In the genomic region with DNA sequence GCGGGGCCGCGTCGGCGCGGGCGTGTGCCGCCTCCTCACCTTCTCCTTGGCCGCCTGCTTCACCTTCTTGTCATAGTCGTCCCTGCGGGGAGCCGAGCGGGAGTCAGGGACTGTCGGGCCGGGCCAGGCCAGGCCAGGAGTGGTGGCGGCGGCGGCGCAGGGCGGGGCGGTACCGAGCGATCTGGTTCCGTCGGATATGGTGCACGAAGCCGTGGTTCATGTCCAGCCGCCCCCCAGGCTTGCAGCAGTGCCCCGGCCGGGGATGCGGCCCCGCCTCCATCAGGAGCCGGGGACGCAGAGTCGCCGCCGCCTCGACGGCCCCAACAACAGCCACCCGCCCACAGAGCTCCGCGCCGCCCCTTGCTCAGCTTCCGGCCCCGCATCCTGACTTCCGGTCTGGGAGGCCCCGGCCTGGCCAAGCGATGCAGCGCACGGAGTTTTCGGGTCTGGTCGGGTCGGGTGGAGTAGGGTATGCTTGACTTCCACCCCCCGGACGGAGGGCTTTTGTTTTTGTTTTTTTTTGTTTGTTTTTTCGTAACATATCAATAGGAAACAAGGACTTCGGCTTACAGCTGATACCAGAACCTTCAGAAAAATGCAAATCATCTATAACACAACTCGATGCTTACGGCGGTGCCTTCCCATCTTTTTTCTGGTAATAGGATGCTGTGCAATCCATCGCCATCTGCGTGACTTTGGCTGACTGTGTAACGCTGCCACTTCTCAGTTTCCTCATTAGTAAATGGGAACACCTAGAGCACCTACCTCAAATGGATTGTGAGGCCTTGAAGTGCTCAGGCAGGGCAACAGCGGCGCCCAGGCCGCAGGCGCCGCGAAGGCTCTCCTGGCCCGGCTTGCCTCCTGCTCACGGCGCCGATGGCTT, we compare ENCODE assay signal across 1 cellular context.
A peak's percentile ranks its signal among the peaks of the same experiment; 100 is the strongest.
TF ChIP-seq lines count a peak whose summit lies in the region.

A gene with protein sequence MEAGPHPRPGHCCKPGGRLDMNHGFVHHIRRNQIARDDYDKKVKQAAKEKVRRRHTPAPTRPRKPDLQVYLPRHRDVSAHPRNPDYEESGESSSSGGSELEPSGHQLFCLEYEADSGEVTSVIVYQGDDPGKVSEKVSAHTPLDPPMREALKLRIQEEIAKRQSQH (minus strand): TSS at position 362 of the 883 bp plus-strand sequence. CDS start 82 bp downstream, at position 280.

TF ChIP-seq in K562, 482 proteins besides CTCF, POLR2A, EP300 and RAD21 (continued from another document and continues in another):
- TF ChIP-seq, protein P1, sequence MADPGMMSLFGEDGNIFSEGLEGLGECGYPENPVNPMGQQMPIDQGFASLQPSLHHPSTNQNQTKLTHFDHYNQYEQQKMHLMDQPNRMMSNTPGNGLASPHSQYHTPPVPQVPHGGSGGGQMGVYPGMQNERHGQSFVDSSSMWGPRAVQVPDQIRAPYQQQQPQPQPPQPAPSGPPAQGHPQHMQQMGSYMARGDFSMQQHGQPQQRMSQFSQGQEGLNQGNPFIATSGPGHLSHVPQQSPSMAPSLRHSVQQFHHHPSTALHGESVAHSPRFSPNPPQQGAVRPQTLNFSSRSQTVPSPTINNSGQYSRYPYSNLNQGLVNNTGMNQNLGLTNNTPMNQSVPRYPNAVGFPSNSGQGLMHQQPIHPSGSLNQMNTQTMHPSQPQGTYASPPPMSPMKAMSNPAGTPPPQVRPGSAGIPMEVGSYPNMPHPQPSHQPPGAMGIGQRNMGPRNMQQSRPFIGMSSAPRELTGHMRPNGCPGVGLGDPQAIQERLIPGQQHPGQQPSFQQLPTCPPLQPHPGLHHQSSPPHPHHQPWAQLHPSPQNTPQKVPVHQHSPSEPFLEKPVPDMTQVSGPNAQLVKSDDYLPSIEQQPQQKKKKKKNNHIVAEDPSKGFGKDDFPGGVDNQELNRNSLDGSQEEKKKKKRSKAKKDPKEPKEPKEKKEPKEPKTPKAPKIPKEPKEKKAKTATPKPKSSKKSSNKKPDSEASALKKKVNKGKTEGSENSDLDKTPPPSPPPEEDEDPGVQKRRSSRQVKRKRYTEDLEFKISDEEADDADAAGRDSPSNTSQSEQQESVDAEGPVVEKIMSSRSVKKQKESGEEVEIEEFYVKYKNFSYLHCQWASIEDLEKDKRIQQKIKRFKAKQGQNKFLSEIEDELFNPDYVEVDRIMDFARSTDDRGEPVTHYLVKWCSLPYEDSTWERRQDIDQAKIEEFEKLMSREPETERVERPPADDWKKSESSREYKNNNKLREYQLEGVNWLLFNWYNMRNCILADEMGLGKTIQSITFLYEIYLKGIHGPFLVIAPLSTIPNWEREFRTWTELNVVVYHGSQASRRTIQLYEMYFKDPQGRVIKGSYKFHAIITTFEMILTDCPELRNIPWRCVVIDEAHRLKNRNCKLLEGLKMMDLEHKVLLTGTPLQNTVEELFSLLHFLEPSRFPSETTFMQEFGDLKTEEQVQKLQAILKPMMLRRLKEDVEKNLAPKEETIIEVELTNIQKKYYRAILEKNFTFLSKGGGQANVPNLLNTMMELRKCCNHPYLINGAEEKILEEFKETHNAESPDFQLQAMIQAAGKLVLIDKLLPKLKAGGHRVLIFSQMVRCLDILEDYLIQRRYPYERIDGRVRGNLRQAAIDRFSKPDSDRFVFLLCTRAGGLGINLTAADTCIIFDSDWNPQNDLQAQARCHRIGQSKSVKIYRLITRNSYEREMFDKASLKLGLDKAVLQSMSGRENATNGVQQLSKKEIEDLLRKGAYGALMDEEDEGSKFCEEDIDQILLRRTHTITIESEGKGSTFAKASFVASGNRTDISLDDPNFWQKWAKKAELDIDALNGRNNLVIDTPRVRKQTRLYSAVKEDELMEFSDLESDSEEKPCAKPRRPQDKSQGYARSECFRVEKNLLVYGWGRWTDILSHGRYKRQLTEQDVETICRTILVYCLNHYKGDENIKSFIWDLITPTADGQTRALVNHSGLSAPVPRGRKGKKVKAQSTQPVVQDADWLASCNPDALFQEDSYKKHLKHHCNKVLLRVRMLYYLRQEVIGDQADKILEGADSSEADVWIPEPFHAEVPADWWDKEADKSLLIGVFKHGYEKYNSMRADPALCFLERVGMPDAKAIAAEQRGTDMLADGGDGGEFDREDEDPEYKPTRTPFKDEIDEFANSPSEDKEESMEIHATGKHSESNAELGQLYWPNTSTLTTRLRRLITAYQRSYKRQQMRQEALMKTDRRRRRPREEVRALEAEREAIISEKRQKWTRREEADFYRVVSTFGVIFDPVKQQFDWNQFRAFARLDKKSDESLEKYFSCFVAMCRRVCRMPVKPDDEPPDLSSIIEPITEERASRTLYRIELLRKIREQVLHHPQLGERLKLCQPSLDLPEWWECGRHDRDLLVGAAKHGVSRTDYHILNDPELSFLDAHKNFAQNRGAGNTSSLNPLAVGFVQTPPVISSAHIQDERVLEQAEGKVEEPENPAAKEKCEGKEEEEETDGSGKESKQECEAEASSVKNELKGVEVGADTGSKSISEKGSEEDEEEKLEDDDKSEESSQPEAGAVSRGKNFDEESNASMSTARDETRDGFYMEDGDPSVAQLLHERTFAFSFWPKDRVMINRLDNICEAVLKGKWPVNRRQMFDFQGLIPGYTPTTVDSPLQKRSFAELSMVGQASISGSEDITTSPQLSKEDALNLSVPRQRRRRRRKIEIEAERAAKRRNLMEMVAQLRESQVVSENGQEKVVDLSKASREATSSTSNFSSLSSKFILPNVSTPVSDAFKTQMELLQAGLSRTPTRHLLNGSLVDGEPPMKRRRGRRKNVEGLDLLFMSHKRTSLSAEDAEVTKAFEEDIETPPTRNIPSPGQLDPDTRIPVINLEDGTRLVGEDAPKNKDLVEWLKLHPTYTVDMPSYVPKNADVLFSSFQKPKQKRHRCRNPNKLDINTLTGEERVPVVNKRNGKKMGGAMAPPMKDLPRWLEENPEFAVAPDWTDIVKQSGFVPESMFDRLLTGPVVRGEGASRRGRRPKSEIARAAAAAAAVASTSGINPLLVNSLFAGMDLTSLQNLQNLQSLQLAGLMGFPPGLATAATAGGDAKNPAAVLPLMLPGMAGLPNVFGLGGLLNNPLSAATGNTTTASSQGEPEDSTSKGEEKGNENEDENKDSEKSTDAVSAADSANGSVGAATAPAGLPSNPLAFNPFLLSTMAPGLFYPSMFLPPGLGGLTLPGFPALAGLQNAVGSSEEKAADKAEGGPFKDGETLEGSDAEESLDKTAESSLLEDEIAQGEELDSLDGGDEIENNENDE (IDR thresholded peaks at IDR 0.05; ENCODE audit: low read depth, low read length): no peak
- TF ChIP-seq TAF1 (IDR thresholded peaks at IDR 0.05; ENCODE audit: control insufficient read depth, extremely low read depth, insufficient read depth, low read length, severe bottlenecking) (peak; percentile 95), NFIX (CRISPR knock-in tag; IDR thresholded peaks at IDR 0.05; ENCODE audit: low read depth) (no peak), PTTG1 (tag; IDR thresholded peaks at IDR 0.05; ENCODE audit: low read depth) (no peak), POLR2G (IDR thresholded peaks at IDR 0.05; ENCODE audit: low read depth, low read length) (peak; percentile 97), TCFL5 (CRISPR knock-in tag; conservative IDR thresholded peaks at IDR 0.05) (no peak), SIN3A (IDR thresholded peaks at IDR 0.05; ENCODE audit: borderline replicate concordance in 2 of 2, control insufficient read depth in 1 of 2, low read depth in 2 of 2, low read length in 2 of 2) (0 out of 4 replicates have a peak, but pooled peaks have one; percentile 29 to 44), ZNF668 (CRISPR knock-in tag; IDR thresholded peaks at IDR 0.05) (no peak), ZNF77 (CRISPR knock-in tag; IDR thresholded peaks at IDR 0.05) (no peak), STAG1 (CRISPR knock-in tag; IDR thresholded peaks at IDR 0.05; ENCODE audit: borderline replicate concordance) (no peak), FUS (optimal IDR thresholded peaks at IDR 0.05; ENCODE audit: low read depth, low read length) (peak; percentile 24), MAFG (tag; conservative IDR thresholded peaks at IDR 0.05) (peak; percentile 35; the same call in 1 of the 2 replicates), CREBBP (IDR thresholded peaks at IDR 0.05; ENCODE audit: low read depth, low read length) (no peak), PTRF (tag; IDR thresholded peaks at IDR 0.05) (no peak), KLF10 (CRISPR knock-in tag; IDR thresholded peaks at IDR 0.05) (no peak), OTX1 (CRISPR knock-in tag; IDR thresholded peaks at IDR 0.05) (no peak), NR3C1 (CRISPR knock-in tag; IDR thresholded peaks at IDR 0.05) (no peak), ZNF263 (CRISPR knock-in tag; IDR thresholded peaks at IDR 0.05; ENCODE audit: borderline replicate concordance) (no peak), MEF2D (tag; conservative IDR thresholded peaks at IDR 0.05; ENCODE audit: low read depth) (peak; percentile 49; the same call in 1 of the 2 replicates), POLR2AphosphoS2 (IDR thresholded peaks at IDR 0.05; ENCODE audit: low read length) (peak; percentile 90), MED1 (CRISPR knock-in tag; IDR thresholded peaks at IDR 0.05; ENCODE audit: borderline replicate concordance) (no peak), ZBTB1 (CRISPR knock-in tag; IDR thresholded peaks at IDR 0.05; ENCODE audit: borderline replicate concordance, low read depth) (no peak), ZNF589 (CRISPR knock-in tag; IDR thresholded peaks at IDR 0.05; ENCODE audit: low read depth) (no peak), TEAD2 (tag; IDR thresholded peaks at IDR 0.05) (no peak), GTF2A2 (tag; IDR thresholded peaks at IDR 0.05) (no peak), ARID2 (IDR thresholded peaks at IDR 0.05) (no peak), TAF7 (tag; IDR thresholded peaks at IDR 0.05) (peak; percentile 78), KAT8 (IDR thresholded peaks at IDR 0.05; ENCODE audit: low read depth) (0 out of 2 replicates have a peak, but pooled peaks have one; percentile 16), ZNF384 (IDR thresholded peaks at IDR 0.05; ENCODE audit: low read depth, low read length) (no peak), COPS2 (conservative IDR thresholded peaks at IDR 0.05) (no peak), RAD51 (IDR thresholded peaks at IDR 0.05; ENCODE audit: borderline replicate concordance, low read depth) (no peak), ADNP (tag; IDR thresholded peaks at IDR 0.05) (no peak; the same call in 1 of the 2 replicates), MEIS2 (IDR thresholded peaks at IDR 0.05; ENCODE audit: partially characterized antibody) (no peak), BRF1 (IDR thresholded peaks at IDR 0.05; ENCODE audit: borderline replicate concordance, extremely low read depth, insufficient read length) (no peak)
- TF ChIP-seq, protein P2, sequence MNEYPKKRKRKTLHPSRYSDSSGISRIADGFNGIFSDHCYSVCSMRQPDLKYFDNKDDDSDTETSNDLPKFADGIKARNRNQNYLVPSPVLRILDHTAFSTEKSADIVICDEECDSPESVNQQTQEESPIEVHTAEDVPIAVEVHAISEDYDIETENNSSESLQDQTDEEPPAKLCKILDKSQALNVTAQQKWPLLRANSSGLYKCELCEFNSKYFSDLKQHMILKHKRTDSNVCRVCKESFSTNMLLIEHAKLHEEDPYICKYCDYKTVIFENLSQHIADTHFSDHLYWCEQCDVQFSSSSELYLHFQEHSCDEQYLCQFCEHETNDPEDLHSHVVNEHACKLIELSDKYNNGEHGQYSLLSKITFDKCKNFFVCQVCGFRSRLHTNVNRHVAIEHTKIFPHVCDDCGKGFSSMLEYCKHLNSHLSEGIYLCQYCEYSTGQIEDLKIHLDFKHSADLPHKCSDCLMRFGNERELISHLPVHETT (CRISPR knock-in tag; conservative IDR thresholded peaks at IDR 0.05 in 1 of 2, IDR thresholded peaks at IDR 0.05 in 1 of 2): no peak; a peak in 1 of 4 replicates
- TF ChIP-seq, protein P3, sequence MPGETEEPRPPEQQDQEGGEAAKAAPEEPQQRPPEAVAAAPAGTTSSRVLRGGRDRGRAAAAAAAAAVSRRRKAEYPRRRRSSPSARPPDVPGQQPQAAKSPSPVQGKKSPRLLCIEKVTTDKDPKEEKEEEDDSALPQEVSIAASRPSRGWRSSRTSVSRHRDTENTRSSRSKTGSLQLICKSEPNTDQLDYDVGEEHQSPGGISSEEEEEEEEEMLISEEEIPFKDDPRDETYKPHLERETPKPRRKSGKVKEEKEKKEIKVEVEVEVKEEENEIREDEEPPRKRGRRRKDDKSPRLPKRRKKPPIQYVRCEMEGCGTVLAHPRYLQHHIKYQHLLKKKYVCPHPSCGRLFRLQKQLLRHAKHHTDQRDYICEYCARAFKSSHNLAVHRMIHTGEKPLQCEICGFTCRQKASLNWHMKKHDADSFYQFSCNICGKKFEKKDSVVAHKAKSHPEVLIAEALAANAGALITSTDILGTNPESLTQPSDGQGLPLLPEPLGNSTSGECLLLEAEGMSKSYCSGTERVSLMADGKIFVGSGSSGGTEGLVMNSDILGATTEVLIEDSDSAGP (CRISPR knock-in tag; IDR thresholded peaks at IDR 0.05): 0 out of 2 replicates have a peak, but pooled peaks have one; percentile 28
- TF ChIP-seq, protein P4, sequence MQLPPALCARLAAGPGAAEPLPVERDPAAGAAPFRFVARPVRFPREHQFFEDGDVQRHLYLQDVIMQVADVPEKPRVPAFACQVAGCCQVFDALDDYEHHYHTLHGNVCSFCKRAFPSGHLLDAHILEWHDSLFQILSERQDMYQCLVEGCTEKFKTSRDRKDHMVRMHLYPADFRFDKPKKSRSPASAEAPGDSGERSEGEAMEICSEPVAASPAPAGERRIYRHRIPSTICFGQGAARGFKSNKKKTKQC (CRISPR knock-in tag; IDR thresholded peaks at IDR 0.05): no peak
- TF ChIP-seq, protein P5, sequence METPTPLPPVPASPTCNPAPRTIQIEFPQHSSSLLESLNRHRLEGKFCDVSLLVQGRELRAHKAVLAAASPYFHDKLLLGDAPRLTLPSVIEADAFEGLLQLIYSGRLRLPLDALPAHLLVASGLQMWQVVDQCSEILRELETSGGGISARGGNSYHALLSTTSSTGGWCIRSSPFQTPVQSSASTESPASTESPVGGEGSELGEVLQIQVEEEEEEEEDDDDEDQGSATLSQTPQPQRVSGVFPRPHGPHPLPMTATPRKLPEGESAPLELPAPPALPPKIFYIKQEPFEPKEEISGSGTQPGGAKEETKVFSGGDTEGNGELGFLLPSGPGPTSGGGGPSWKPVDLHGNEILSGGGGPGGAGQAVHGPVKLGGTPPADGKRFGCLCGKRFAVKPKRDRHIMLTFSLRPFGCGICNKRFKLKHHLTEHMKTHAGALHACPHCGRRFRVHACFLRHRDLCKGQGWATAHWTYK (CRISPR knock-in tag; IDR thresholded peaks at IDR 0.05): 0 out of 2 replicates have a peak, but pooled peaks have one; percentile 36
- TF ChIP-seq, protein P6, sequence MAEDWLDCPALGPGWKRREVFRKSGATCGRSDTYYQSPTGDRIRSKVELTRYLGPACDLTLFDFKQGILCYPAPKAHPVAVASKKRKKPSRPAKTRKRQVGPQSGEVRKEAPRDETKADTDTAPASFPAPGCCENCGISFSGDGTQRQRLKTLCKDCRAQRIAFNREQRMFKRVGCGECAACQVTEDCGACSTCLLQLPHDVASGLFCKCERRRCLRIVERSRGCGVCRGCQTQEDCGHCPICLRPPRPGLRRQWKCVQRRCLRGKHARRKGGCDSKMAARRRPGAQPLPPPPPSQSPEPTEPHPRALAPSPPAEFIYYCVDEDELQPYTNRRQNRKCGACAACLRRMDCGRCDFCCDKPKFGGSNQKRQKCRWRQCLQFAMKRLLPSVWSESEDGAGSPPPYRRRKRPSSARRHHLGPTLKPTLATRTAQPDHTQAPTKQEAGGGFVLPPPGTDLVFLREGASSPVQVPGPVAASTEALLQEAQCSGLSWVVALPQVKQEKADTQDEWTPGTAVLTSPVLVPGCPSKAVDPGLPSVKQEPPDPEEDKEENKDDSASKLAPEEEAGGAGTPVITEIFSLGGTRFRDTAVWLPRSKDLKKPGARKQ (CRISPR knock-in tag; IDR thresholded peaks at IDR 0.05): no peak
- TF ChIP-seq, protein P7, sequence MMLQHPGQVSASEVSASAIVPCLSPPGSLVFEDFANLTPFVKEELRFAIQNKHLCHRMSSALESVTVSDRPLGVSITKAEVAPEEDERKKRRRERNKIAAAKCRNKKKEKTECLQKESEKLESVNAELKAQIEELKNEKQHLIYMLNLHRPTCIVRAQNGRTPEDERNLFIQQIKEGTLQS (IDR thresholded peaks at IDR 0.05): no peak
- TF ChIP-seq, protein P7 (CRISPR knock-in tag; conservative IDR thresholded peaks at IDR 0.05): no peak
